Comparison of ENCODE assay signal across 1 cellular context in the genomic region with DNA sequence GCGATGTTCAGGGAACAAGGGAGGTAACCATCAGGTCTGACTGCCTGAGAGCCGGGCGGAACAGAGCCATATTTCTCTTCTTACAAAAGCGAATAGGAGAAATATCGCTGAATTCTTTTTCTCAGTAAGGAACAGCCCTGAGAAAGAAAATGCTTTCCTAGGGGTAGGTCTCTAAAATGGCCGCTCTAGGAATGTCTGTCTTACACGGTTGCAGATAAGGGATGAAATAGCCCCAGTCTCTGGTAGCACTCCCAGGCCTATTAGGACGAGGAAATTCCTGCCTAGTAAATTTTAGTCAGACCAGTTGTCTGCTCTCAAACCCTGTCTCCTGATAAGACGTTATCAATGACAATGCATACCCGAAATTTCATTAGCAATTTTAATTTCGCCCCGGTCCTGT. TPM values are rescaled to one million over a fixed set of nuclear protein-coding genes. Genes with fewer than 3 reads are reported as not detected.
"Had no signal": no experiment of that assay in that cellular context is flagged by ENCODE, and none has a peak within 500 bp of the region (broad histone marks: within the 10 kb centered on the region; RNA-seq: fewer than 3 reads in every experiment).

No MANE protein-coding gene starts in this region.

RNA-seq across cellular contexts. Expression of a gene that starts 47.2 kb away (rescaled TPM):
- polyA plus RNA-seq: IgD-negative memory B cell had no signal
